In genomic region chr22:26429458-26430238, GRCh38 we compare ENCODE assay signal across 8 cellular contexts. TPM values are rescaled to one million over a fixed set of nuclear protein-coding genes. Genes with fewer than 3 reads are reported as not detected.
DNase-seq lines count a peak whose midpoint lies in the region; ATAC-seq, FAIRE-seq and TF ChIP-seq lines count a peak whose summit lies in the region.

No MANE protein-coding gene starts in this region.

- intact Hi-C loops in activated CD4-positive, alpha-beta T cell treated with anti-CD3 and anti-CD28 coated beads, Interleukin-2, amount 10 ng/mL, durations not matched to agents 24 days and 14 days (cut with micrococcal nuclease) = loop anchor here (2.0 kb wide), 3 partner anchors 25 to 243 kb away; no protein-coding TSS in a partner anchor

- H3K4me2 ChIP-seq in skeletal muscle satellite cell (ENCODE audit: low read length) = peak overlapping the region; percentile 79

- H3K27ac ChIP-seq in foreskin keratinocyte = no peak overlapping the region

- FAIRE-seq in GM19239 (lab: Jason Lieb, UNC) = no peak

- peak; percentile 73 for DNase-seq in activated CD4-positive, alpha-beta T cell treated with anti-CD3 and anti-CD28 coated beads, Interleukin-2, amount 10 ng/mL, durations not matched to agents 24 days and 14 days
- no peak for DNase-seq in foreskin keratinocyte
- DNase-seq in kidney tubule cell (ENCODE audit: low spot score) = no peak
- DNase-seq in GM19239 (ENCODE audit: insufficient read length, low spot score) = no peak
- DNase-seq in NCI-H1694 (lab: John Stamatoyannopoulos, UW) = no peak

- peaks cover 5% of the 10 kb centered on the region for H3K27me3 Mint-ChIP-seq in activated CD4-positive, alpha-beta T cell treated with anti-CD3 and anti-CD28 coated beads, Interleukin-2, amount 10 ng/mL, durations not matched to agents 24 days and 14 days

- peak overlapping the region; percentile 91 for H3K27ac Mint-ChIP-seq in activated CD4-positive, alpha-beta T cell treated with anti-CD3 and anti-CD28 coated beads, Interleukin-2, amount 10 ng/mL, durations not matched to agents 24 days and 14 days

- H3K9me3 ChIP-seq in skeletal muscle satellite cell (replicated peaks; ENCODE audit: low read length) = no peaks in the 10 kb centered on the region

- peaks cover 37% of the 10 kb centered on the region for H3K36me3 Mint-ChIP-seq in activated CD4-positive, alpha-beta T cell treated with anti-CD3 and anti-CD28 coated beads, Interleukin-2, amount 10 ng/mL, durations not matched to agents 24 days and 14 days (ENCODE audit: low read depth)

- H3K4me1 ChIP-seq in foreskin keratinocyte (peaks cover 6% of the 10 kb centered on the region), skeletal muscle satellite cell (ENCODE audit: control insufficient read depth, insufficient read depth, low read length) (peaks cover 13% of the 10 kb centered on the region)

- peak overlapping the region; percentile 35 for H3K9ac ChIP-seq in skeletal muscle satellite cell (ENCODE audit: low read depth, low read length)

- peaks cover 54% of the 10 kb centered on the region for H3K4me1 Mint-ChIP-seq in activated CD4-positive, alpha-beta T cell treated with anti-CD3 and anti-CD28 coated beads, Interleukin-2, amount 10 ng/mL, durations not matched to agents 24 days and 14 days

- peak overlapping the region; percentile 89 for H3K4me3 Mint-ChIP-seq in activated CD4-positive, alpha-beta T cell treated with anti-CD3 and anti-CD28 coated beads, Interleukin-2, amount 10 ng/mL, durations not matched to agents 24 days and 14 days

- no peaks in the 10 kb centered on the region for H3K27me3 ChIP-seq in foreskin keratinocyte
- peaks cover 29% of the 10 kb centered on the region for H3K27me3 ChIP-seq in skeletal muscle satellite cell (ENCODE audit: control insufficient read depth, insufficient read depth, low read length)

- ATAC-seq in GM18520 (IDR thresholded peaks at IDR 0.05; ENCODE audit: unreplicated experiment) (peak; percentile 5), HG02885 (IDR thresholded peaks at IDR 0.05; ENCODE audit: poor library complexity, unreplicated experiment) (peak; percentile 20), foreskin keratinocyte (peak; percentile 23)

- peak overlapping the region; percentile 66 for H3K4me3 ChIP-seq in skeletal muscle satellite cell (ENCODE audit: low read length)

- H3K9me3 Mint-ChIP-seq in activated CD4-positive, alpha-beta T cell treated with anti-CD3 and anti-CD28 coated beads, Interleukin-2, amount 10 ng/mL, durations not matched to agents 24 days and 14 days = no peaks in the 10 kb centered on the region

- no peaks in the 10 kb centered on the region for H3K36me3 ChIP-seq in skeletal muscle satellite cell (ENCODE audit: insufficient read depth, low read length)

- TF ChIP-seq CTCF in foreskin keratinocyte (conservative IDR thresholded peaks at IDR 0.05) = no peak

RNA-seq across cellular contexts. Expression of gene ASPHD2, which starts 0.6 kb away (rescaled TPM):
- total RNA-seq in activated CD4-positive, alpha-beta T cell treated with anti-CD3 and anti-CD28 coated beads, Interleukin-2, amount 10 ng/mL, durations not matched to agents 24 days and 14 days = 19.4 and 20.7 TPM in 2 replicates
- total RNA-seq in foreskin keratinocyte = 7.3 and 9.5 TPM in 2 replicates
- polyA plus RNA-seq in foreskin keratinocyte = 5.4 and 6.1 TPM in 2 replicates
- 0.51 and 2.6 TPM in 2 replicates for total RNA-seq in skeletal muscle satellite cell (2012; rRNA removed)

RNA-seq across cellular contexts. Expression of gene HPS4, which starts 53.9 kb away (rescaled TPM):
- 47.0 and 51.2 TPM in 2 replicates for total RNA-seq in activated CD4-positive, alpha-beta T cell treated with anti-CD3 and anti-CD28 coated beads, Interleukin-2, amount 10 ng/mL, durations not matched to agents 24 days and 14 days
- total RNA-seq in foreskin keratinocyte = 31.3 and 33.7 TPM in 2 replicates
- 13.1 and 14.7 TPM in 2 replicates for polyA plus RNA-seq in foreskin keratinocyte
- 18.5 and 19.0 TPM in 2 replicates for total RNA-seq in skeletal muscle satellite cell (2012; rRNA removed)

RNA-seq across cellular contexts. Expression of gene SRRD, which starts 54.0 kb away (rescaled TPM):
- 28.1 and 32.4 TPM in 2 replicates for total RNA-seq in activated CD4-positive, alpha-beta T cell treated with anti-CD3 and anti-CD28 coated beads, Interleukin-2, amount 10 ng/mL, durations not matched to agents 24 days and 14 days
- 27.1 and 32.5 TPM in 2 replicates for total RNA-seq in foreskin keratinocyte
- polyA plus RNA-seq in foreskin keratinocyte = 36.0 and 41.8 TPM in 2 replicates
- total RNA-seq in skeletal muscle satellite cell (2012; rRNA removed) = 9.4 and 13.2 TPM in 2 replicates
